ENCODE assay signal across 8 cellular contexts in genomic region chr6:1792989-1793388, GRCh38.
DNase-seq lines count a peak whose midpoint lies in the region; ATAC-seq and TF ChIP-seq lines count a peak whose summit lies in the region.

No MANE protein-coding gene starts in this region.

- no peaks in the 10 kb centered on the region for H3K27me3 Mint-ChIP-seq in stimulated activated naive B cell treated with anti-CD40 and anti-IgM and Interleukin-4, amounts not matched to agents 10 μg/mL and 1 μg/mL and 100 μg/mL, for 72 hours

- DNase-seq in A172 (ENCODE audit: low spot score) (peak; percentile 58), NCI-H2171 (lab: John Stamatoyannopoulos, UW) (peak; percentile 8), cerebellar cortex (ENCODE audit: low spot score) (peak; percentile 14), T-helper 9 cell (no peak)
- DNase-seq in stimulated activated naive B cell treated with anti-CD40 and anti-IgM and Interleukin-4, amounts not matched to agents 10 μg/mL and 1 μg/mL and 100 μg/mL, for 72 hours = no peak

- H3K27ac Mint-ChIP-seq in stimulated activated naive B cell treated with anti-CD40 and anti-IgM and Interleukin-4, amounts not matched to agents 10 μg/mL and 1 μg/mL and 100 μg/mL, for 72 hours = no peak overlapping the region

- H3K4me3 Mint-ChIP-seq in stimulated activated naive B cell treated with anti-CD40 and anti-IgM and Interleukin-4, amounts not matched to agents 10 μg/mL and 1 μg/mL and 100 μg/mL, for 72 hours = no peak overlapping the region

- peaks cover 10 to 13% of the 10 kb centered on the region in 2 donors for H3K4me1 Mint-ChIP-seq in stimulated activated naive B cell treated with anti-CD40 and anti-IgM and Interleukin-4, amounts not matched to agents 10 μg/mL and 1 μg/mL and 100 μg/mL, for 72 hours

- ATAC-seq in stimulated activated naive B cell treated with anti-CD40 and anti-IgM and Interleukin-4, amounts not matched to agents 10 μg/mL and 1 μg/mL and 100 μg/mL, for 72 hours (replicated peaks) = peak; percentile 54 to 59
- ATAC-seq in HG03139 (IDR thresholded peaks at IDR 0.05; ENCODE audit: unreplicated experiment) = no peak
- ATAC-seq in GM19023 (IDR thresholded peaks at IDR 0.05; ENCODE audit: unreplicated experiment) = no peak

- H3K36me3 Mint-ChIP-seq in stimulated activated naive B cell treated with anti-CD40 and anti-IgM and Interleukin-4, amounts not matched to agents 10 μg/mL and 1 μg/mL and 100 μg/mL, for 72 hours = peaks cover 2 to 4% of the 10 kb centered on the region in 2 donors

- no peaks in the 10 kb centered on the region for H3K9me3 Mint-ChIP-seq in stimulated activated naive B cell treated with anti-CD40 and anti-IgM and Interleukin-4, amounts not matched to agents 10 μg/mL and 1 μg/mL and 100 μg/mL, for 72 hours

- TF ChIP-seq CTCF in GM12875 (IDR thresholded peaks at IDR 0.05; ENCODE audit: borderline replicate concordance, insufficient read depth, low read depth, low read length) = peak; percentile 65; the same call in 1 of the 2 replicates

- no peak overlapping the region for H3K4me3 ChIP-seq in GM12875 (ENCODE audit: low read depth, low read length)

Comparison
In these comparisons a context has a peak if more than half of its experiments do, and no peak if none do; other contexts are left out.
1. DNase-seq: peak in A172 (single experiment), NCI-H2171 (single experiment) and cerebellar cortex (single experiment); none in stimulated activated naive B cell treated with anti-CD40 and anti-IgM and Interleukin-4, amounts not matched to agents 10 μg/mL and 1 μg/mL and 100 μg/mL, for 72 hours (single experiment) and T-helper 9 cell (single experiment).
2. ATAC-seq: peak in stimulated activated naive B cell treated with anti-CD40 and anti-IgM and Interleukin-4, amounts not matched to agents 10 μg/mL and 1 μg/mL and 100 μg/mL, for 72 hours (2 of 2); none in HG03139 (single experiment) and GM19023 (single experiment).